Comparison of ENCODE assay signal across 8 cellular contexts in genomic region chr4:153634737-153635353, GRCh38. TPM values are rescaled to one million over a fixed set of nuclear protein-coding genes. Genes with fewer than 3 reads are reported as not detected.
DNase-seq lines count a peak whose midpoint lies in the region; ATAC-seq and TF ChIP-seq lines count a peak whose summit lies in the region.

No MANE protein-coding gene starts in this region.

- H3K4me3 ChIP-seq in GM23338, result no peak overlapping the region
- H3K4me3 ChIP-seq in heart right ventricle, result no peak overlapping the region
- no peak overlapping the region for H3K4me3 ChIP-seq in tibial nerve
- no peak overlapping the region for H3K4me3 ChIP-seq in aorta (ENCODE audit: low read length in 2 of 2)

- H4K20me1 ChIP-seq in GM23338 (replicated peaks; ENCODE audit: insufficient read depth), result no peaks in the 10 kb centered on the region

- H3K36me3 ChIP-seq in GM23338 (ENCODE audit: insufficient read depth) (peaks cover 20% of the 10 kb centered on the region; the same call in 1 of the 2 replicates), heart right ventricle (peaks cover 0 to 82% (median 68%) of the 10 kb centered on the region in 9 donors), tibial nerve (peaks cover 0 to 79% (median 4%) of the 10 kb centered on the region in 3 donors), aorta (ENCODE audit: control insufficient read depth in 1 of 2, insufficient read depth in 2 of 2, low read length in 1 of 2) (peaks cover 0 to 14% of the 10 kb centered on the region in 2 donors)

- peaks cover 47% of the 10 kb centered on the region for H3K36me3 Mint-ChIP-seq in GM23338 (ENCODE audit: low read depth)
- H3K36me3 Mint-ChIP-seq in T-helper 17 cell (ENCODE audit: low read depth), result peaks cover 9% of the 10 kb centered on the region

- no peak for TF ChIP-seq POLR2A in tibial nerve (IDR thresholded peaks at IDR 0.05)

- TF ChIP-seq CTCF in GM23338 (conservative IDR thresholded peaks at IDR 0.05; ENCODE audit: low read depth in 2 of 2), result peak; percentile 79 to 83
- TF ChIP-seq CTCF in heart right ventricle (IDR thresholded peaks at IDR 0.05), result peak; percentile 46 to 72 (median 65)
- peak; percentile 32 to 59 (median 43) for TF ChIP-seq CTCF in tibial nerve (IDR thresholded peaks at IDR 0.05)

- peaks cover 2% of the 10 kb centered on the region for H3K4me1 Mint-ChIP-seq in GM23338
- H3K4me1 Mint-ChIP-seq in T-helper 17 cell, result peaks cover 2% of the 10 kb centered on the region

- 83% methylated on average over 3 of the region's 3 CpGs for WGBS in heart right ventricle, 2 donors
- WGBS in tibial nerve, 2 donors, result 89 to 91% methylated on average over 3 of the region's 3 CpGs
- 69 to 73% methylated on average over 3 of the region's 3 CpGs for WGBS in aorta, 2 donors

- 0 out of 2 replicates have a peak, but pooled peaks cover 2% of the 10 kb centered on the region for H3F3A ChIP-seq in GM23338 (replicated peaks; ENCODE audit: low read depth)

- ATAC-seq in GM23338, result peak; percentile 72
- peak; percentile 52 for ATAC-seq in T-helper 17 cell
- peak in 3 of 8 donors; percentile 35 to 59 (median 41) for ATAC-seq in heart right ventricle
- ATAC-seq in HG02870 (IDR thresholded peaks at IDR 0.05; ENCODE audit: unreplicated experiment), result no peak
- no peak for ATAC-seq in aorta (ENCODE audit: low FRiP score)
- no peak for ATAC-seq in GM21367 (IDR thresholded peaks at IDR 0.05; ENCODE audit: unreplicated experiment)

- H3K4me1 ChIP-seq in GM23338 (ENCODE audit: insufficient read depth), result no peaks in the 10 kb centered on the region
- H3K4me1 ChIP-seq in heart right ventricle, result no peaks in the 10 kb centered on the region
- H3K4me1 ChIP-seq in tibial nerve, result no peaks in the 10 kb centered on the region
- H3K4me1 ChIP-seq in aorta (ENCODE audit: control insufficient read depth in 1 of 2, insufficient read depth in 2 of 2, low read length in 2 of 2), result no peaks in the 10 kb centered on the region

- H3K4me2 ChIP-seq in GM23338, result no peak overlapping the region

- H3K27me3 Mint-ChIP-seq in GM23338 (ENCODE audit: insufficient read depth, low read depth, poor library complexity) (peaks cover 7% of the 10 kb centered on the region), T-helper 17 cell (no peaks in the 10 kb centered on the region)

- no peaks in the 10 kb centered on the region for H3K79me2 ChIP-seq in GM23338 (replicated peaks; ENCODE audit: insufficient read depth)

- intact Hi-C loops in heart right ventricle (cut with DNase I) (loop anchor here (1.0 to 10.0 kb wide), 6 partner anchors 110 to 120 kb away; no protein-coding TSS in a partner anchor), aorta (cut with DNase I) (loop anchor here (2.0 kb wide), 2 partner anchors 114 to 116 kb away; no protein-coding TSS in a partner anchor)

- DNase-seq in AG20443 (ENCODE audit: low spot score) (peak; percentile 43), GM23338 (ENCODE audit: low spot score) (peak; percentile 69), T-helper 17 cell (no peak), heart right ventricle (no peak), tibial nerve (ENCODE audit: low spot score in 2 of 2) (no peak), aorta (no peak)

- TF ChIP-seq EP300 in tibial nerve (IDR thresholded peaks at IDR 0.05), result no peak

- H3K9me3 ChIP-seq in T-helper 17 cell (ENCODE audit: control insufficient read depth, low read length, poor library complexity, severe bottlenecking), result no peaks in the 10 kb centered on the region
- H3K9me3 ChIP-seq in heart right ventricle, result no peaks in the 10 kb centered on the region
- no peaks in the 10 kb centered on the region for H3K9me3 ChIP-seq in tibial nerve
- H3K9me3 ChIP-seq in aorta (ENCODE audit: control insufficient read depth, low read length), result no peaks in the 10 kb centered on the region

- H3K27me3 ChIP-seq in GM23338 (ENCODE audit: insufficient read depth), result no peaks in the 10 kb centered on the region
- H3K27me3 ChIP-seq in heart right ventricle, result no peaks in the 10 kb centered on the region
- no peaks in the 10 kb centered on the region for H3K27me3 ChIP-seq in tibial nerve
- no peaks in the 10 kb centered on the region for H3K27me3 ChIP-seq in aorta (ENCODE audit: control insufficient read depth in 1 of 2, insufficient read depth in 2 of 2, low read length in 1 of 2)

- H3K27ac Mint-ChIP-seq in GM23338, result no peak overlapping the region
- no peak overlapping the region for H3K27ac Mint-ChIP-seq in T-helper 17 cell

- no peaks in the 10 kb centered on the region for H3K9me2 ChIP-seq in GM23338 (ENCODE audit: insufficient read depth)

- H3K27ac ChIP-seq in GM23338 (ENCODE audit: low read depth), result no peak overlapping the region
- no peak overlapping the region for H3K27ac ChIP-seq in heart right ventricle
- no peak overlapping the region for H3K27ac ChIP-seq in tibial nerve
- H3K27ac ChIP-seq in aorta (ENCODE audit: low read depth in 1 of 2, low read length in 2 of 2), result no peak overlapping the region

- H3K9me3 Mint-ChIP-seq in GM23338, result no peaks in the 10 kb centered on the region; the same call in 2 of the 3 replicates

- H2AFZ ChIP-seq in GM23338, result no peak overlapping the region

- H3K4me3 Mint-ChIP-seq in GM23338 (no peak overlapping the region), T-helper 17 cell (no peak overlapping the region)

TF ChIP-seq in GM23338, 12 proteins besides CTCF, POLR2A, EP300 and RAD21 (continues in another document):
- TF ChIP-seq EZH2phosphoT487 (IDR thresholded peaks at IDR 0.05; ENCODE audit: unreplicated experiment) (no peak), NANOG (IDR thresholded peaks at IDR 0.05; ENCODE audit: borderline replicate concordance) (no peak), ETS1 (IDR thresholded peaks at IDR 0.05) (no peak), REST (IDR thresholded peaks at IDR 0.05; ENCODE audit: unreplicated experiment) (no peak)

RNA-seq across cellular contexts. Expression of gene TLR2, which starts 49.2 kb away (rescaled TPM):
- 1.2 and 2.1 TPM in 2 replicates for total RNA-seq in GM23338 (2014; rRNA removed; shearing (Covaris generic))
- polyA plus RNA-seq in GM23338 (2016; fragmentation: Nextera tagmentation; extraction: Ambion mirVana), result 0.37 and 0.63 TPM in 2 replicates
- total RNA-seq in T-helper 17 cell, result 1 to 10 TPM; 7.3 to 9.2 TPM
- 10 to 100 TPM in 1 of 10 donors, 1 to 10 TPM in 7, under 1 TPM in 2; 0.60 to 18.2 (median 3.3) TPM for total RNA-seq in heart right ventricle
- polyA plus RNA-seq in heart right ventricle, result 1 to 10 TPM; 2.6 to 3.1 TPM
- 10 to 100 TPM; 25.1 to 44.6 (median 36.3) TPM for total RNA-seq in tibial nerve
- 10 to 100 TPM; 49.9 to 55.7 TPM for total RNA-seq in aorta
- 10 to 100 TPM in 1 of 2 donors, 1 to 10 TPM in 1; 6.1 to 12.8 TPM for polyA plus RNA-seq in aorta

Comparison
In these comparisons a context has a peak if more than half of its experiments do, and no peak if none do; other contexts are left out.
1. DNase-seq: peak in AG20443 (single experiment) and GM23338 (single experiment); none in T-helper 17 cell (0 of 3), heart right ventricle (0 of 2), tibial nerve (0 of 2) and aorta (0 of 2).
2. ATAC-seq: peak in GM23338 (single experiment) and T-helper 17 cell (single experiment); none in HG02870 (single experiment), aorta (single experiment) and GM21367 (single experiment).
3. Peak in every context shown above with its lines, with median percentiles within 50 percentile points of each other: CTCF ChIP-seq.